ENCODE assay signal across 8 cellular contexts in the genomic region with DNA sequence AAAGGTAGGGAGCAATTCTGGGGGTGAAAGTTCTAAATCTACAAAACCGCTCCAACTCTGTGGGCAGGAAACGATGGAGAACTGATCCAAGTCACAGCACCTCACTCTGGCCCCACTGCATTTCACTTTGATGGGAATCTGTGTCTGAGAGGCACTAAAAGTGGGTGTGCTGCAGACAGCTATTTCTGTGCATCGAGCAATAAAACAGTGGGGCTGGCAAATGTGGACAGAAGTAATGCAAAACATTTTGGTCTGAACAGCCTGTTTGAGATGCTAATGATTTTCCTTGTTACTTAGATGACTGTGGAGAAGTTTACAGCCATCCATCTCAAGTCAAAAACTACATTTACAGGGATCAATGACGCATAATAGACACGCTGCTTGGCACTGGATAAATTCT.
"Had no signal": no experiment of that assay in that cellular context is flagged by ENCODE, and none has a peak within 500 bp of the region (broad histone marks: within the 10 kb centered on the region; RNA-seq: fewer than 3 reads in every experiment).

No MANE protein-coding gene starts in this region.

- H3K27ac ChIP-seq: GM23248, HL-60 had no signal

- H3K4me3 ChIP-seq: GM23248, K562 had no signal

- H3K27ac Mint-ChIP-seq: H9, HFFc6 had no signal

- DNase-seq: GM23248, H9, HFFc6, IMR-90, KG1 had no signal

- ATAC-seq: HCT116, K562 had no signal

- H3K4me3 Mint-ChIP-seq: H9, HFFc6 had no signal
